ENCODE assay signal across 22 cellular contexts in genomic region chr22:44373234-44373633, GRCh38.
"Had no signal": no experiment of that assay in that cellular context is flagged by ENCODE, and none has a peak within 500 bp of the region (broad histone marks: within the 10 kb centered on the region; RNA-seq: fewer than 3 reads in every experiment).

No MANE protein-coding gene starts in this region.

- H3K9me3 ChIP-seq: prostate gland, testis had no signal

- H3K4me2 ChIP-seq: hepatocyte had no signal

- H3K27me3 ChIP-seq: breast epithelium, hepatocyte, testis, transverse colon had no signal

- ATAC-seq: activated CD8-positive, alpha-beta T cell treated with anti-CD3 and anti-CD28 coated beads for 36 hours; activated naive CD8-positive, alpha-beta T cell treated with anti-CD3 and anti-CD28 coated beads, Interleukin-2, amount 50 U/mL, for 24 hours; left colon; natural killer cell treated with Interleukin-12 subunit alpha and Interleukin-12 subunit beta and Interleukin-15 and Interleukin-18, amount 100 ng/mL, for 72 hours had no signal

- H2AFZ ChIP-seq: hepatocyte had no signal

- H3K36me3 ChIP-seq: breast epithelium, prostate gland, transverse colon, WERI-Rb-1 had no signal

- DNase-seq: activated CD4-positive, alpha-beta T cell treated with anti-CD3 and anti-CD28 coated beads, Interleukin-2, amount 10 ng/mL, durations not matched to agents 24 days and 14 days; activated CD4-positive, CD25-positive, alpha-beta regulatory T cell treated with anti-CD3 and anti-CD28 coated beads, Interleukin-2, amount 50 U/mL, for 72 hours; activated CD8-positive, alpha-beta T cell treated with anti-CD3 and anti-CD28 coated beads for 36 hours; activated naive CD8-positive, alpha-beta T cell treated with anti-CD3 and anti-CD28 coated beads, Interleukin-2, amount 50 U/mL, for 24 hours; activated T-cell treated with anti-CD3 and anti-CD28 coated beads, Interleukin-2, amount 50 U/mL, for 48 hours; amygdala; effector CD8-positive, alpha-beta T cell; islet precursor cell; mesendoderm; retina; stimulated activated CD4-positive, alpha-beta T cell treated with anti-CD3 and anti-CD28 coated beads, Interleukin-2, amount 100 ng/mL, for 48 hours; stimulated activated naive CD4-positive, alpha-beta T cell treated with Interleukin-2 at 50 U/mL for 16 hours; T-helper 9 cell; testis; transverse colon; WERI-Rb-1 had no signal

- H3K4me3 ChIP-seq: breast epithelium, hepatocyte, lung, prostate gland, testis, transverse colon had no signal

- H3K4me1 ChIP-seq: breast epithelium, prostate gland, testis, transverse colon had no signal

- H3K27ac ChIP-seq: breast epithelium, hepatocyte, prostate gland, testis, transverse colon, WERI-Rb-1 had no signal
